Comparison of ENCODE assay signal across 8 cellular contexts in genomic region chr12:57488397-57489156, GRCh38. TPM values are rescaled to one million over a fixed set of nuclear protein-coding genes. Genes with fewer than 3 reads are reported as not detected.
DNase-seq lines count a peak whose midpoint lies in the region; ATAC-seq and TF ChIP-seq lines count a peak whose summit lies in the region.

No MANE protein-coding gene starts in this region.

- in situ Hi-C loops in mammary epithelial cell (cut with MboI; ENCODE audit: low sequenced_read_pairs in 2 of 2): no loop called here

- peak overlapping the region; percentile 78 for H3K27ac ChIP-seq in mammary epithelial cell (ENCODE audit: insufficient read depth, low read depth, low read length)

- TF ChIP-seq CTCF in CD14-positive monocyte (IDR thresholded peaks at IDR 0.05) (no peak), mammary epithelial cell (conservative IDR thresholded peaks at IDR 0.05 in 1 of 2, IDR thresholded peaks at IDR 0.05 in 1 of 2; ENCODE audit: extremely low read depth in 1 of 2, insufficient read depth in 1 of 2, low read depth in 1 of 2, low read length in 2 of 2) (no peak), mucosa of descending colon (IDR thresholded peaks at IDR 0.05) (no peak)

- peak overlapping the region; percentile 74 for H2AFZ ChIP-seq in mammary epithelial cell (ENCODE audit: low read depth, low read length)

- H3K4me3 ChIP-seq in Jurkat, Clone E6-1 (ENCODE audit: low read length): peak overlapping the region; percentile 99
- peak overlapping the region; percentile 84 to 98 (median 95) for H3K4me3 ChIP-seq in mammary epithelial cell (replicated peaks in 1 of 3; ENCODE audit: insufficient read depth in 1 of 3, low read depth in 2 of 3, low read length in 3 of 3)
- H3K4me3 ChIP-seq in mucosa of descending colon: peak overlapping the region; percentile 71

- ATAC-seq in mucosa of descending colon (peak; percentile 40), GM21619 (IDR thresholded peaks at IDR 0.05; ENCODE audit: unreplicated experiment) (no peak)

- H3K4me1 ChIP-seq in mammary epithelial cell (ENCODE audit: insufficient read depth, low read length) (peaks cover 10% of the 10 kb centered on the region), mucosa of descending colon (ENCODE audit: low read depth) (peaks cover 10% of the 10 kb centered on the region)

- no peaks in the 10 kb centered on the region for H3K9me3 Mint-ChIP-seq in CD14-positive monocyte

- peak overlapping the region; percentile 86 to 93 for H3K4me3 Mint-ChIP-seq in CD14-positive monocyte

- H3K36me3 ChIP-seq in mammary epithelial cell (ENCODE audit: insufficient read depth, low read length): peaks cover 25% of the 10 kb centered on the region
- peaks cover 3% of the 10 kb centered on the region for H3K36me3 ChIP-seq in mucosa of descending colon (ENCODE audit: low read depth)

- peak overlapping the region; percentile 83 to 97 (median 92) for H3K27ac Mint-ChIP-seq in CD14-positive monocyte

- DNase-seq in CD14-positive monocyte (ENCODE audit: low spot score): no peak
- no peak for DNase-seq in Jurkat, Clone E6-1 (ENCODE audit: low read depth, low spot score)
- no peak for DNase-seq in mammary epithelial cell
- DNase-seq in mucosa of descending colon: peak in 1 of 3 donors; percentile 21
- no peak for DNase-seq in hepatic stellate cell (ENCODE audit: low spot score)
- DNase-seq in DMS79 treated with DMSO at 0.1 percent for 48 hours (lab: John Stamatoyannopoulos, UW): no peak
- no peak for DNase-seq in NCI-H1048 (lab: John Stamatoyannopoulos, UW)

- 20% methylated on average over 8 of the region's 11 CpGs for WGBS in mammary epithelial cell (ENCODE audit: low coverage, missing lambda C conversion rate)

- peaks cover 21% of the 10 kb centered on the region for H3K4me1 Mint-ChIP-seq in CD14-positive monocyte

- H3K27me3 ChIP-seq in mammary epithelial cell (ENCODE audit: insufficient read depth, low read length): no peaks in the 10 kb centered on the region

- H3K27me3 Mint-ChIP-seq in CD14-positive monocyte (ENCODE audit: low read depth in 3 of 3): no peaks in the 10 kb centered on the region

- peak overlapping the region; percentile 91 for H3K4me2 ChIP-seq in mammary epithelial cell (ENCODE audit: insufficient read depth, low read depth, low read length)

- intact Hi-C loops in CD14-positive monocyte (cut with micrococcal nuclease): loop anchor here in 1 of 2 donors (5.0 kb wide), 1 partner anchor 34 kb away; the partner anchor contains the start of genes DDIT3 and MBD6
- intact Hi-C loops in mammary epithelial cell (cut with micrococcal nuclease): no loop called here
- intact Hi-C loops in mucosa of descending colon (cut with DNase I, micrococcal nuclease): no loop called here

- H3K79me2 ChIP-seq in mammary epithelial cell (ENCODE audit: insufficient read depth, low read length): peaks cover 33% of the 10 kb centered on the region

- CTCF ChIA-PET in mammary epithelial cell (lab: Charles Lee; ENCODE audit: low non-redundant PET): no interaction called here

- dilution Hi-C loops in mammary epithelial cell (cut with HindIII; ENCODE audit: low sequenced_read_pairs): no loop called here

- no TSS peak for BruUV-seq in mammary epithelial cell (replicated peaks; lab: Mats Ljungman, UMichigan)

- peaks cover 37 to 47% of the 10 kb centered on the region in 2 donors for H3K36me3 Mint-ChIP-seq in CD14-positive monocyte

- H3K9me3 ChIP-seq in mammary epithelial cell (replicated peaks; ENCODE audit: insufficient read depth, low read length) (no peaks in the 10 kb centered on the region), mucosa of descending colon (no peaks in the 10 kb centered on the region)

- peak overlapping the region; percentile 90 for H3K9ac ChIP-seq in mammary epithelial cell (ENCODE audit: insufficient read depth, low read length)

- H4K20me1 ChIP-seq in mammary epithelial cell (ENCODE audit: insufficient read depth, low read length): no peaks in the 10 kb centered on the region

RNA-seq across cellular contexts. Expression of gene MARS1, which starts 0.7 kb away (rescaled TPM):
- polyA plus RNA-seq in CD14-positive monocyte (10 to 100 TPM; 63.5 to 79.8 TPM), mammary epithelial cell (160 TPM)
- polyA plus RNA-seq in Jurkat, Clone E6-1 (2012; ENCODE audit: insufficient read depth, insufficient read length): 175 TPM
- total RNA-seq in mammary epithelial cell (100 to 1,000 TPM; 240 to 460 TPM), mucosa of descending colon (100 to 1,000 TPM in 1 of 3 donors, 10 to 100 TPM in 2; 63.7 to 117 (median 94.7) TPM)
- 352 TPM for polyA minus RNA-seq in mammary epithelial cell

RNA-seq across cellular contexts. Expression of gene ARHGAP9, which starts 8.9 kb away (rescaled TPM):
- 100 to 1,000 TPM; 211 to 213 TPM for polyA plus RNA-seq in CD14-positive monocyte
- 95.2 TPM for polyA plus RNA-seq in Jurkat, Clone E6-1 (2012; ENCODE audit: insufficient read depth, insufficient read length)
- 1 to 10 TPM in 1 of 2 donors, under 1 TPM in 1; 0.83 to 1.3 TPM for total RNA-seq in mammary epithelial cell
- polyA plus RNA-seq in mammary epithelial cell: not detected
- not detected for polyA minus RNA-seq in mammary epithelial cell
- total RNA-seq in mucosa of descending colon: 10 to 100 TPM in 2 of 3 donors, 1 to 10 TPM in 1; 8.8 to 18.5 (median 15.0) TPM

RNA-seq across cellular contexts. Expression of gene GLI1, which starts 29.0 kb away (rescaled TPM):
- polyA plus RNA-seq in CD14-positive monocyte (not detected), mammary epithelial cell (0.90 TPM)
- polyA plus RNA-seq in Jurkat, Clone E6-1 (2012; ENCODE audit: insufficient read depth, insufficient read length): 3.7 TPM
- total RNA-seq in mammary epithelial cell (1 to 10 TPM in 1 of 2 donors, under 1 TPM in 1; under 0.01 to 2.5 TPM), mucosa of descending colon (1 to 10 TPM in 2 of 3 donors, under 1 TPM in 1; 0.46 to 2.0 (median 1.9) TPM)
- 1.5 TPM for polyA minus RNA-seq in mammary epithelial cell

RNA-seq across cellular contexts. Expression of gene DDIT3, which starts 31.7 kb away (rescaled TPM):
- polyA plus RNA-seq in CD14-positive monocyte: 1 to 10 TPM; 9.3 to 9.4 TPM
- 15.4 TPM for polyA plus RNA-seq in Jurkat, Clone E6-1 (2012; ENCODE audit: insufficient read depth, insufficient read length)
- 10 to 100 TPM; 28.3 to 66.1 TPM for total RNA-seq in mammary epithelial cell
- 9.0 TPM for polyA plus RNA-seq in mammary epithelial cell
- 8.0 TPM for polyA minus RNA-seq in mammary epithelial cell
- total RNA-seq in mucosa of descending colon: 10 to 100 TPM; 14.1 to 36.4 (median 19.1) TPM

RNA-seq across cellular contexts. Expression of gene INHBE, which starts 33.5 kb away (rescaled TPM):
- polyA plus RNA-seq in CD14-positive monocyte (not detected), mammary epithelial cell (0.07 TPM)
- 0.50 TPM for polyA plus RNA-seq in Jurkat, Clone E6-1 (2012; ENCODE audit: insufficient read depth, insufficient read length)
- total RNA-seq in mammary epithelial cell (1 to 10 TPM in 1 of 2 donors, under 1 TPM in 1; 0.42 to 1.0 TPM), mucosa of descending colon (not detected)
- polyA minus RNA-seq in mammary epithelial cell: not detected

Comparison
In these comparisons a context has a peak if more than half of its experiments do, and no peak if none do; other contexts are left out.
1. RNA of gene ARHGAP9, which starts 8.9 kb away (total RNA-seq): 8.8 to 18.5 TPM in mucosa of descending colon; 0.83 to 1.3 TPM in mammary epithelial cell; every median in the first group is over 4 times any median in the second.
2. Peak in every context shown above with its lines, with median percentiles within 50 percentile points of each other: H3K4me3 ChIP-seq.